8 cellular contexts compared by ENCODE assay signal in the genomic region with DNA sequence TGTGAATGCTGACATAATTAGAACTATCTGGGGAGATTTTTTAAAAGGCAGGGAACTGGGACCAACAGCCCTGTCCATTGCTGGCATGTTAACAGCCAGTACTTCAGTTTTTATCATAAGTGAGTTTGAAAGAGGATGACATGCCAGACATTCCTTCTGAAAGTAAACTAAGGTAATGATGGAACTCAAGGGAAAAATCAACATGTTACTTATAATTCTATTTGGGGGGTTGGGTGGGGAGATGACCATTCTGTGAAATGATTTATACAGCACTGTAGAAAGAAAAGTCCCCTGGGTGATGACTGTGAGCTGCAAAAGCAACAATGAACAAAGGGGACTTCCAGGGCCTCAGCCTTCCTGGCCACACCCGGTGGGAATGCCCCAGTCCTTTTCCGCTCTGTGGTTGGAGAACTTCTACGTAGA. TPM values are rescaled to one million over a fixed set of nuclear protein-coding genes. Genes with fewer than 3 reads are reported as not detected.
A peak's percentile ranks its signal among the peaks of the same experiment; 100 is the strongest.
DNase-seq lines count a peak whose midpoint lies in the region; ATAC-seq lines count a peak whose summit lies in the region.

No MANE protein-coding gene starts in this region.

- H3K4me1 ChIP-seq in SJCRH30: peaks cover 14% of the 10 kb centered on the region; the same call in 1 of the 2 replicates

- DNase-seq in EH (ENCODE audit: low read depth) (peak; percentile 67), GOT3 (lab: John Stamatoyannopoulos, UW) (peak; percentile 44), SJCRH30 (peak; percentile 75 to 76), globus pallidus (ENCODE audit: low spot score) (peak; percentile 1), smooth muscle cell of the brain vasculature (ENCODE audit: low read depth, low spot score) (peak; percentile 33), immature natural killer cell (no peak)
- no peak for DNase-seq in activated T-helper 2 cell treated with anti-CD3 and anti-CD28 coated beads, Interferon-gamma antibody, Interleukin-2, Interleukin-4, amounts not matched to agents 10 μg/mL and 5 μg/mL and 100 μg/mL, durations not matched to agents 14 hours and 24 hours and 36 hours (ENCODE audit: low spot score)

- no peaks in the 10 kb centered on the region for H3K27me3 ChIP-seq in SJCRH30

- H3K4me3 ChIP-seq in SJCRH30: peak overlapping the region; percentile 11

- peaks cover 6% of the 10 kb centered on the region for H3K27me3 Mint-ChIP-seq in activated T-helper 2 cell treated with anti-CD3 and anti-CD28 coated beads, Interferon-gamma antibody, Interleukin-2, Interleukin-4, amounts not matched to agents 10 μg/mL and 5 μg/mL and 100 μg/mL, durations not matched to agents 14 hours and 24 hours and 36 hours (ENCODE audit: low read depth)
- H3K27me3 Mint-ChIP-seq in immature natural killer cell (ENCODE audit: low read depth in 3 of 3): peaks cover 0 to 5% (median 0%) of the 10 kb centered on the region in 3 donors

- H3K27ac Mint-ChIP-seq in activated T-helper 2 cell treated with anti-CD3 and anti-CD28 coated beads, Interferon-gamma antibody, Interleukin-2, Interleukin-4, amounts not matched to agents 10 μg/mL and 5 μg/mL and 100 μg/mL, durations not matched to agents 14 hours and 24 hours and 36 hours: no peak overlapping the region
- H3K27ac Mint-ChIP-seq in immature natural killer cell: no peak overlapping the region

- peaks cover 3% of the 10 kb centered on the region for H3K4me1 Mint-ChIP-seq in activated T-helper 2 cell treated with anti-CD3 and anti-CD28 coated beads, Interferon-gamma antibody, Interleukin-2, Interleukin-4, amounts not matched to agents 10 μg/mL and 5 μg/mL and 100 μg/mL, durations not matched to agents 14 hours and 24 hours and 36 hours (ENCODE audit: low read depth)
- H3K4me1 Mint-ChIP-seq in immature natural killer cell: no peaks in the 10 kb centered on the region

- peak overlapping the region; percentile 70 for H3K27ac ChIP-seq in SJCRH30

- H3K36me3 ChIP-seq in SJCRH30: no peaks in the 10 kb centered on the region

- intact Hi-C loops in activated T-helper 2 cell treated with anti-CD3 and anti-CD28 coated beads, Interferon-gamma antibody, Interleukin-2, Interleukin-4, amounts not matched to agents 10 μg/mL and 5 μg/mL and 100 μg/mL, durations not matched to agents 14 hours and 24 hours and 36 hours (cut with micrococcal nuclease): no loop called here

- no peak for ATAC-seq in HG02840 (IDR thresholded peaks at IDR 0.05; ENCODE audit: low FRiP score, unreplicated experiment)

- H3K4me3 Mint-ChIP-seq in activated T-helper 2 cell treated with anti-CD3 and anti-CD28 coated beads, Interferon-gamma antibody, Interleukin-2, Interleukin-4, amounts not matched to agents 10 μg/mL and 5 μg/mL and 100 μg/mL, durations not matched to agents 14 hours and 24 hours and 36 hours (ENCODE audit: low read depth): no peak overlapping the region
- H3K4me3 Mint-ChIP-seq in immature natural killer cell: no peak overlapping the region

- H3K9me3 ChIP-seq in SJCRH30 (replicated peaks): no peaks in the 10 kb centered on the region

- H3K36me3 Mint-ChIP-seq in activated T-helper 2 cell treated with anti-CD3 and anti-CD28 coated beads, Interferon-gamma antibody, Interleukin-2, Interleukin-4, amounts not matched to agents 10 μg/mL and 5 μg/mL and 100 μg/mL, durations not matched to agents 14 hours and 24 hours and 36 hours (ENCODE audit: low read depth): no peaks in the 10 kb centered on the region
- no peaks in the 10 kb centered on the region for H3K36me3 Mint-ChIP-seq in immature natural killer cell

- H3K9me3 Mint-ChIP-seq in activated T-helper 2 cell treated with anti-CD3 and anti-CD28 coated beads, Interferon-gamma antibody, Interleukin-2, Interleukin-4, amounts not matched to agents 10 μg/mL and 5 μg/mL and 100 μg/mL, durations not matched to agents 14 hours and 24 hours and 36 hours: no peaks in the 10 kb centered on the region
- peaks cover 0 to 3% (median 0%) of the 10 kb centered on the region in 6 donors for H3K9me3 Mint-ChIP-seq in immature natural killer cell

RNA-seq across cellular contexts. Expression of gene LAMC2, which starts 5.4 kb away (rescaled TPM):
- 0.05 and 0.08 TPM in 2 replicates for total RNA-seq in SJCRH30 (2014; rRNA removed; shearing (Covaris generic))
- total RNA-seq in activated T-helper 2 cell treated with anti-CD3 and anti-CD28 coated beads, Interferon-gamma antibody, Interleukin-2, Interleukin-4, amounts not matched to agents 10 μg/mL and 5 μg/mL and 100 μg/mL, durations not matched to agents 14 hours and 24 hours and 36 hours: not detected in 2 replicates
- polyA plus RNA-seq in immature natural killer cell: not detected

Comparison
In these comparisons a context has a peak if more than half of its experiments do, and no peak if none do; other contexts are left out.
1. DNase-seq: peak in EH (single experiment), GOT3 (single experiment), SJCRH30 (2 of 2), globus pallidus (single experiment) and smooth muscle cell of the brain vasculature (single experiment); none in activated T-helper 2 cell treated with anti-CD3 and anti-CD28 coated beads, Interferon-gamma antibody, Interleukin-2, Interleukin-4, amounts not matched to agents 10 μg/mL and 5 μg/mL and 100 μg/mL, durations not matched to agents 14 hours and 24 hours and 36 hours (single experiment) and immature natural killer cell (0 of 3).